Comparison of ENCODE assay signal across 22 cellular contexts in genomic region chr7:126783613-126784012, GRCh38.
"Had no signal": no experiment of that assay in that cellular context is flagged by ENCODE, and none has a peak within 500 bp of the region (broad histone marks: within the 10 kb centered on the region; RNA-seq: fewer than 3 reads in every experiment).

No MANE protein-coding gene starts in this region.

- H3K27me3 ChIP-seq: colonic mucosa, esophagus squamous epithelium, gastrocnemius medialis, heart right ventricle, left lung had no signal

- H3K9me3 ChIP-seq: colonic mucosa, esophagus squamous epithelium, gastrocnemius medialis, heart right ventricle, left lung, lower lobe of right lung had no signal

- ATAC-seq: effector memory CD8-positive, alpha-beta T cell; esophagus mucosa; gastrocnemius medialis; heart right ventricle; left cardiac atrium; left lung; left ventricle myocardium superior; lower lobe of right lung; naive thymus-derived CD4-positive, alpha-beta T cell had no signal

- H3K27ac ChIP-seq: colonic mucosa, epithelial cell of prostate, esophagus squamous epithelium, gastrocnemius medialis, heart right ventricle, left lung, lower lobe of right lung had no signal

- H3K36me3 ChIP-seq: colonic mucosa, esophagus squamous epithelium, gastrocnemius medialis, heart right ventricle, left lung, lower lobe of right lung had no signal

- H3K4me1 ChIP-seq: colonic mucosa, esophagus squamous epithelium, gastrocnemius medialis, heart right ventricle, left lung, lower lobe of right lung had no signal

- DNase-seq: colonic mucosa; cortex of kidney; effector CD8-positive, alpha-beta T cell; effector memory CD8-positive, alpha-beta T cell; endodermal cell; erythroblast; esophagus squamous epithelium; foreskin fibroblast; foreskin melanocyte; gastrocnemius medialis; glutamatergic neuron; head of caudate nucleus; heart right ventricle; hippocampal formation; left cardiac atrium; left lung; left ventricle myocardium superior; lower lobe of right lung; mesenchymal stem cell; naive thymus-derived CD4-positive, alpha-beta T cell had no signal

- H3K4me3 ChIP-seq: colonic mucosa, esophagus squamous epithelium, gastrocnemius medialis, heart right ventricle, left lung, lower lobe of right lung had no signal
